Comparison of ENCODE assay signal across 1 cellular context in the genomic region with DNA sequence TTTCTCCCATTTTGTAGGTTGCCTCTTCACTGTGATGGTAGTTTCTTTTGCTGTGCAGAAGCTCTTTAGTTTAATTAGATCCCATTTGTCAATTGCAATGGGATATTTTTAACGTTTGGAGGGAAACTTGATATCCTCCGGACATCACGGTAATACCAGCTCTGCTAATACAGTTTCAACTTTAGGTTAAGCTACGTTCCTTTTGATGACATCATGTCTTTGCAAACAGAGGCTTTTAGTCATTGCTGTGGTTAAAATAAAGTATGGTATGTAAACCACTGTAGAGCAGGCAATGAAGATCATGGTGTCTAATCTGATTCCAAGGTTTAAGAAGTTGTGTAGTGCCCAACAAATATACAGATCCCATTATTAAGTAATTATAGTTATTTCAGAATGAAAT.
TF ChIP-seq lines count a peak whose summit lies in the region.

No MANE protein-coding gene starts in this region.

TF ChIP-seq in HEK293, 187 proteins besides CTCF, POLR2A, EP300 and RAD21 (continued from another document):
- TF ChIP-seq, protein P1, sequence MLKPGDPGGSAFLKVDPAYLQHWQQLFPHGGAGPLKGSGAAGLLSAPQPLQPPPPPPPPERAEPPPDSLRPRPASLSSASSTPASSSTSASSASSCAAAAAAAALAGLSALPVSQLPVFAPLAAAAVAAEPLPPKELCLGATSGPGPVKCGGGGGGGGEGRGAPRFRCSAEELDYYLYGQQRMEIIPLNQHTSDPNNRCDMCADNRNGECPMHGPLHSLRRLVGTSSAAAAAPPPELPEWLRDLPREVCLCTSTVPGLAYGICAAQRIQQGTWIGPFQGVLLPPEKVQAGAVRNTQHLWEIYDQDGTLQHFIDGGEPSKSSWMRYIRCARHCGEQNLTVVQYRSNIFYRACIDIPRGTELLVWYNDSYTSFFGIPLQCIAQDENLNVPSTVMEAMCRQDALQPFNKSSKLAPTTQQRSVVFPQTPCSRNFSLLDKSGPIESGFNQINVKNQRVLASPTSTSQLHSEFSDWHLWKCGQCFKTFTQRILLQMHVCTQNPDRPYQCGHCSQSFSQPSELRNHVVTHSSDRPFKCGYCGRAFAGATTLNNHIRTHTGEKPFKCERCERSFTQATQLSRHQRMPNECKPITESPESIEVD (tag by site-specific recombination; IDR thresholded peaks at IDR 0.05): peak; percentile 45
- TF ChIP-seq, protein P2, sequence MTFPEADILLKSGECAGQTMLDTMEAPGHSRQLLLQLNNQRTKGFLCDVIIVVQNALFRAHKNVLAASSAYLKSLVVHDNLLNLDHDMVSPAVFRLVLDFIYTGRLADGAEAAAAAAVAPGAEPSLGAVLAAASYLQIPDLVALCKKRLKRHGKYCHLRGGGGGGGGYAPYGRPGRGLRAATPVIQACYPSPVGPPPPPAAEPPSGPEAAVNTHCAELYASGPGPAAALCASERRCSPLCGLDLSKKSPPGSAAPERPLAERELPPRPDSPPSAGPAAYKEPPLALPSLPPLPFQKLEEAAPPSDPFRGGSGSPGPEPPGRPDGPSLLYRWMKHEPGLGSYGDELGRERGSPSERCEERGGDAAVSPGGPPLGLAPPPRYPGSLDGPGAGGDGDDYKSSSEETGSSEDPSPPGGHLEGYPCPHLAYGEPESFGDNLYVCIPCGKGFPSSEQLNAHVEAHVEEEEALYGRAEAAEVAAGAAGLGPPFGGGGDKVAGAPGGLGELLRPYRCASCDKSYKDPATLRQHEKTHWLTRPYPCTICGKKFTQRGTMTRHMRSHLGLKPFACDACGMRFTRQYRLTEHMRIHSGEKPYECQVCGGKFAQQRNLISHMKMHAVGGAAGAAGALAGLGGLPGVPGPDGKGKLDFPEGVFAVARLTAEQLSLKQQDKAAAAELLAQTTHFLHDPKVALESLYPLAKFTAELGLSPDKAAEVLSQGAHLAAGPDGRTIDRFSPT (tag by site-specific recombination; IDR thresholded peaks at IDR 0.05): peak; percentile 61
- TF ChIP-seq, protein P3, sequence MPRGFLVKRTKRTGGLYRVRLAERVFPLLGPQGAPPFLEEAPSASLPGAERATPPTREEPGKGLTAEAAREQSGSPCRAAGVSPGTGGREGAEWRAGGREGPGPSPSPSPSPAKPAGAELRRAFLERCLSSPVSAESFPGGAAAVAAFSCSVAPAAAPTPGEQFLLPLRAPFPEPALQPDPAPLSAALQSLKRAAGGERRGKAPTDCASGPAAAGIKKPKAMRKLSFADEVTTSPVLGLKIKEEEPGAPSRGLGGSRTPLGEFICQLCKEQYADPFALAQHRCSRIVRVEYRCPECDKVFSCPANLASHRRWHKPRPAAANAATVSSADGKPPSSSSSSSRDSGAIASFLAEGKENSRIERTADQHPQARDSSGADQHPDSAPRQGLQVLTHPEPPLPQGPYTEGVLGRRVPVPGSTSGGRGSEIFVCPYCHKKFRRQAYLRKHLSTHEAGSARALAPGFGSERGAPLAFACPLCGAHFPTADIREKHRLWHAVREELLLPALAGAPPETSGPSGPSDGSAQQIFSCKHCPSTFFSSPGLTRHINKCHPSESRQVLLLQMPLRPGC (tag by site-specific recombination; IDR thresholded peaks at IDR 0.05): peak; percentile 21; the same call in 1 of the 2 replicates
- TF ChIP-seq ZNF2 (tag by site-specific recombination; IDR thresholded peaks at IDR 0.05) (no peak), SP7 (tag by site-specific recombination; IDR thresholded peaks at IDR 0.05) (peak; percentile 73), ZNF624 (tag by site-specific recombination; IDR thresholded peaks at IDR 0.05) (no peak), OSR2 (tag by site-specific recombination; IDR thresholded peaks at IDR 0.05) (peak; percentile 40; the same call in 1 of the 2 replicates), KLF8 (tag by site-specific recombination; IDR thresholded peaks at IDR 0.05) (peak; percentile 52), ZNF510 (tag by site-specific recombination; IDR thresholded peaks at IDR 0.05; ENCODE audit: insufficient replicate concordance) (peak; percentile 33), ZBTB21 (tag by site-specific recombination; IDR thresholded peaks at IDR 0.05) (peak; percentile 41; the same call in 1 of the 2 replicates), ZEB2 (tag by site-specific recombination; IDR thresholded peaks at IDR 0.05) (no peak), ZNF514 (tag by site-specific recombination; IDR thresholded peaks at IDR 0.05) (no peak)
- TF ChIP-seq, protein P4, sequence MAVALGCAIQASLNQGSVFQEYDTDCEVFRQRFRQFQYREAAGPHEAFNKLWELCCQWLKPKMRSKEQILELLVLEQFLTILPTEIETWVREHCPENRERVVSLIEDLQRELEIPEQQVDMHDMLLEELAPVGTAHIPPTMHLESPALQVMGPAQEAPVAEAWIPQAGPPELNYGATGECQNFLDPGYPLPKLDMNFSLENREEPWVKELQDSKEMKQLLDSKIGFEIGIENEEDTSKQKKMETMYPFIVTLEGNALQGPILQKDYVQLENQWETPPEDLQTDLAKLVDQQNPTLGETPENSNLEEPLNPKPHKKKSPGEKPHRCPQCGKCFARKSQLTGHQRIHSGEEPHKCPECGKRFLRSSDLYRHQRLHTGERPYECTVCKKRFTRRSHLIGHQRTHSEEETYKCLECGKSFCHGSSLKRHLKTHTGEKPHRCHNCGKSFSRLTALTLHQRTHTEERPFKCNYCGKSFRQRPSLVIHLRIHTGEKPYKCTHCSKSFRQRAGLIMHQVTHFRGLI (tag by site-specific recombination; IDR thresholded peaks at IDR 0.05): no peak
